ENCODE assay signal across 25 cellular contexts in the genomic region with DNA sequence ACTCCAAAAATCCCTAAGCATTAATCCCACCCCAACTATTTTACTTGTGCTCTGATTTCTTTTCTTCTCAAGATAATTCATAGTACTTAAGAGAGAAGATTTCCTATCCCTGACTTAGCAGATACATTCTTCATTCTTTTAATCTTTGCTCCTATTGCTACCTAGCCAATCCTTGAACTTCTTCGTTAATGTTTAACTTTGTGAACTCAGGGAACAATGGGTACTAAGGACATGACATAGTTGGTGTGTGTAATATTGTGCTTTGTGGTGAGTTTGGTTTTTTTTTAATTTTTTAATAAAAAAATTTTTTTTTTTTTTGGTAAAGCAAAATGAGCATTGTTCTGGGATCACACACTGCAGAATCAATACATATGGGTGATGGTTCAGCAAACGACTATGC.
"Had no signal": no experiment of that assay in that cellular context is flagged by ENCODE, and none has a peak within 500 bp of the region (broad histone marks: within the 10 kb centered on the region; RNA-seq: fewer than 3 reads in every experiment).

No MANE protein-coding gene starts in this region.

- H3K27me3 Mint-ChIP-seq: activated CD4-positive, alpha-beta T cell treated with anti-CD3 and anti-CD28 coated beads, Interleukin-2, amount 10 ng/mL, durations not matched to agents 24 days and 14 days; activated CD8-positive, alpha-beta T cell treated with anti-CD3 and anti-CD28 coated beads for 36 hours; activated T-helper 17 cell treated with anti-CD3 and anti-CD28 coated beads, Interleukin-2, amount 50 U/mL, for 72 hours; naive thymus-derived CD8-positive, alpha-beta T cell; stimulated activated naive CD8-positive, alpha-beta T cell treated with anti-CD3 and anti-CD28 coated beads, Interleukin-15, Interleukin-2, amounts not matched to agents 100 ng/mL and 50 ng/mL, for 24 hours had no signal

- H3K4me1 Mint-ChIP-seq: activated CD4-positive, alpha-beta T cell treated with anti-CD3 and anti-CD28 coated beads, Interleukin-2, amount 10 ng/mL, durations not matched to agents 24 days and 14 days; activated T-helper 17 cell treated with anti-CD3 and anti-CD28 coated beads, Interleukin-2, amount 50 U/mL, for 72 hours; naive thymus-derived CD8-positive, alpha-beta T cell; neural progenitor cell had no signal

- H3K27ac ChIP-seq: brain microvascular endothelial cell, lower lobe of right lung, neural progenitor cell, spleen, thyroid gland, upper lobe of right lung, VCaP had no signal

- DNase-seq: activated CD4-positive, alpha-beta T cell treated with anti-CD3 and anti-CD28 coated beads, Interleukin-2, amount 10 ng/mL, durations not matched to agents 24 days and 14 days; activated CD8-positive, alpha-beta T cell treated with anti-CD3 and anti-CD28 coated beads for 36 hours; aorta; brain microvascular endothelial cell; central memory CD4-positive, alpha-beta T cell; dermis blood vessel endothelial cell; effector CD8-positive, alpha-beta T cell; foreskin melanocyte; glutamatergic neuron; hippocampal formation; lower lobe of right lung; mesendoderm; naive thymus-derived CD8-positive, alpha-beta T cell; spleen; stimulated activated CD4-positive, alpha-beta T cell treated with anti-CD3 and anti-CD28 coated beads, Interleukin-4, amount 100 ng/mL, for 4 hours; substantia nigra; thyroid gland; upper lobe of right lung had no signal

- H3K27me3 ChIP-seq: brain microvascular endothelial cell, neural progenitor cell, spleen, thyroid gland, upper lobe of right lung had no signal

- ATAC-seq: activated CD4-positive, CD25-positive, alpha-beta regulatory T cell treated with anti-CD3 and anti-CD28 coated beads, Interleukin-2, amount 50 U/mL, for 24 hours; activated CD8-positive, alpha-beta T cell treated with anti-CD3 and anti-CD28 coated beads for 36 hours; activated naive CD4-positive, alpha-beta T cell treated with anti-CD3 and anti-CD28 coated beads, Interleukin-2, amount 50 U/mL, for 72 hours; activated T-helper 17 cell treated with anti-CD3 and anti-CD28 coated beads, Interleukin-2, amount 50 U/mL, for 72 hours; esophagus mucosa; lower lobe of right lung; naive thymus-derived CD8-positive, alpha-beta T cell; upper lobe of right lung had no signal

- H3K9me3 ChIP-seq: lower lobe of right lung, spleen, thyroid gland, upper lobe of right lung had no signal

- H3K9me3 Mint-ChIP-seq: activated CD8-positive, alpha-beta T cell treated with anti-CD3 and anti-CD28 coated beads for 36 hours; activated naive CD4-positive, alpha-beta T cell treated with anti-CD3 and anti-CD28 coated beads, Interleukin-2, amount 50 U/mL, for 72 hours; activated T-helper 17 cell treated with anti-CD3 and anti-CD28 coated beads, Interleukin-2, amount 50 U/mL, for 72 hours; naive thymus-derived CD8-positive, alpha-beta T cell had no signal

- H3K36me3 ChIP-seq: brain microvascular endothelial cell, lower lobe of right lung, neural progenitor cell, thyroid gland, upper lobe of right lung had no signal

- H3K4me3 Mint-ChIP-seq: activated CD4-positive, alpha-beta T cell treated with anti-CD3 and anti-CD28 coated beads, Interleukin-2, amount 10 ng/mL, durations not matched to agents 24 days and 14 days; activated CD8-positive, alpha-beta T cell treated with anti-CD3 and anti-CD28 coated beads for 36 hours; activated T-helper 17 cell treated with anti-CD3 and anti-CD28 coated beads, Interleukin-2, amount 50 U/mL, for 72 hours; naive thymus-derived CD8-positive, alpha-beta T cell; neural progenitor cell; stimulated activated naive CD8-positive, alpha-beta T cell treated with anti-CD3 and anti-CD28 coated beads, Interleukin-15, Interleukin-2, amounts not matched to agents 100 ng/mL and 50 ng/mL, for 24 hours had no signal

- H3K4me1 ChIP-seq: lower lobe of right lung, spleen, thyroid gland, upper lobe of right lung had no signal

- H3K27ac Mint-ChIP-seq: activated CD4-positive, alpha-beta T cell treated with anti-CD3 and anti-CD28 coated beads, Interleukin-2, amount 10 ng/mL, durations not matched to agents 24 days and 14 days; activated CD8-positive, alpha-beta T cell treated with anti-CD3 and anti-CD28 coated beads for 36 hours; activated naive CD4-positive, alpha-beta T cell treated with anti-CD3 and anti-CD28 coated beads, Interleukin-2, amount 50 U/mL, for 72 hours; activated T-helper 17 cell treated with anti-CD3 and anti-CD28 coated beads, Interleukin-2, amount 50 U/mL, for 72 hours; naive thymus-derived CD8-positive, alpha-beta T cell; neural progenitor cell; stimulated activated naive CD8-positive, alpha-beta T cell treated with anti-CD3 and anti-CD28 coated beads, Interleukin-15, Interleukin-2, amounts not matched to agents 100 ng/mL and 50 ng/mL, for 24 hours had no signal

- H3K4me3 ChIP-seq: lower lobe of right lung, neural progenitor cell, spleen, thyroid gland, upper lobe of right lung had no signal
